1 cellular context compared by ENCODE assay signal in the genomic region with DNA sequence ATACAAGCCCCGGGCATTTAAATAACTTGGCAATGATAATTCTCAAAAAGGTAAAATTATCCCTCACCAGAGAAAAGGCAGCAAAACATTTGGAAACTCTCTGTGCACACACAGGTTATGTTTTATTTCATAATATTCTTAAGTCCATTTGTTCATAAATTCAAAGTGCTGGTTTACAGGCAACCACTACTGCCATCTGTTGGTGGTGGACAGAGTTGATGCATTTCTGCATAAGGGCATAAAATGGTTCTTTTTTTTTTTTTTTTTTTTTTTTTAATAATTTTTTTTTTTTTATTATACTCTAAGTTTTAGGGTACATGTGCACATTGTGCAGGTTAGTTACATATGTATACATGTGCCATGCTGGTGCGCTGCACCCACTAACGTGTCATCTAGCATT.
TF ChIP-seq lines count a peak whose summit lies in the region.

No MANE protein-coding gene starts in this region.

TF ChIP-seq in K562, 482 proteins besides CTCF, POLR2A, EP300 and RAD21 (continued from another document):
- TF ChIP-seq, protein P1, sequence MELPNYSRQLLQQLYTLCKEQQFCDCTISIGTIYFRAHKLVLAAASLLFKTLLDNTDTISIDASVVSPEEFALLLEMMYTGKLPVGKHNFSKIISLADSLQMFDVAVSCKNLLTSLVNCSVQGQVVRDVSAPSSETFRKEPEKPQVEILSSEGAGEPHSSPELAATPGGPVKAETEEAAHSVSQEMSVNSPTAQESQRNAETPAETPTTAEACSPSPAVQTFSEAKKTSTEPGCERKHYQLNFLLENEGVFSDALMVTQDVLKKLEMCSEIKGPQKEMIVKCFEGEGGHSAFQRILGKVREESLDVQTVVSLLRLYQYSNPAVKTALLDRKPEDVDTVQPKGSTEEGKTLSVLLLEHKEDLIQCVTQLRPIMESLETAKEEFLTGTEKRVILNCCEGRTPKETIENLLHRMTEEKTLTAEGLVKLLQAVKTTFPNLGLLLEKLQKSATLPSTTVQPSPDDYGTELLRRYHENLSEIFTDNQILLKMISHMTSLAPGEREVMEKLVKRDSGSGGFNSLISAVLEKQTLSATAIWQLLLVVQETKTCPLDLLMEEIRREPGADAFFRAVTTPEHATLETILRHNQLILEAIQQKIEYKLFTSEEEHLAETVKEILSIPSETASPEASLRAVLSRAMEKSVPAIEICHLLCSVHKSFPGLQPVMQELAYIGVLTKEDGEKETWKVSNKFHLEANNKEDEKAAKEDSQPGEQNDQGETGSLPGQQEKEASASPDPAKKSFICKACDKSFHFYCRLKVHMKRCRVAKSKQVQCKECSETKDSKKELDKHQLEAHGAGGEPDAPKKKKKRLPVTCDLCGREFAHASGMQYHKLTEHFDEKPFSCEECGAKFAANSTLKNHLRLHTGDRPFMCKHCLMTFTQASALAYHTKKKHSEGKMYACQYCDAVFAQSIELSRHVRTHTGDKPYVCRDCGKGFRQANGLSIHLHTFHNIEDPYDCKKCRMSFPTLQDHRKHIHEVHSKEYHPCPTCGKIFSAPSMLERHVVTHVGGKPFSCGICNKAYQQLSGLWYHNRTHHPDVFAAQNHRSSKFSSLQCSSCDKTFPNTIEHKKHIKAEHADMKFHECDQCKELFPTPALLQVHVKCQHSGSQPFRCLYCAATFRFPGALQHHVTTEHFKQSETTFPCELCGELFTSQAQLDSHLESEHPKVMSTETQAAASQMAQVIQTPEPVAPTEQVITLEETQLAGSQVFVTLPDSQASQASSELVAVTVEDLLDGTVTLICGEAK (IDR thresholded peaks at IDR 0.05), result peak; percentile 69
- TF ChIP-seq, protein P1 (CRISPR knock-in tag; IDR thresholded peaks at IDR 0.05), result no peak
- TF ChIP-seq CBX2 (IDR thresholded peaks at IDR 0.05; ENCODE audit: insufficient read depth, low read length, poor library complexity, severe bottlenecking) (no peak), ZNF384 (IDR thresholded peaks at IDR 0.05; ENCODE audit: low read depth, low read length) (peak; percentile 92), CBFB (CRISPR knock-in tag; IDR thresholded peaks at IDR 0.05) (no peak), MYNN (IDR thresholded peaks at IDR 0.05) (no peak), MYNN (CRISPR knock-in tag; IDR thresholded peaks at IDR 0.05) (no peak), KLF16 (IDR thresholded peaks at IDR 0.05) (0 out of 2 replicates have a peak, but pooled peaks have one; percentile 10), THRAP3 (IDR thresholded peaks at IDR 0.05; ENCODE audit: borderline replicate concordance) (no peak), ZEB2 (IDR thresholded peaks at IDR 0.05) (no peak), ZNF324 (CRISPR knock-in tag; IDR thresholded peaks at IDR 0.05) (no peak), PTRF (tag; IDR thresholded peaks at IDR 0.05) (no peak), GABPA (tag; conservative IDR thresholded peaks at IDR 0.05; ENCODE audit: low read depth) (no peak), ZNF57 (CRISPR knock-in tag; IDR thresholded peaks at IDR 0.05) (no peak), PTBP1 (IDR thresholded peaks at IDR 0.05; ENCODE audit: low read depth, low read length) (no peak), CBFA2T2 (conservative IDR thresholded peaks at IDR 0.05) (no peak), ZNF311 (CRISPR knock-in tag; IDR thresholded peaks at IDR 0.05) (no peak), TFAM (CRISPR knock-in tag; conservative IDR thresholded peaks at IDR 0.05) (no peak), SMAD4 (CRISPR knock-in tag; conservative IDR thresholded peaks at IDR 0.05) (no peak), PHTF2 (CRISPR knock-in tag; IDR thresholded peaks at IDR 0.05) (no peak), CBFA2T3 (IDR thresholded peaks at IDR 0.05) (no peak), MAFF (IDR thresholded peaks at IDR 0.05; ENCODE audit: low read length) (no peak), ATF7 (IDR thresholded peaks at IDR 0.05) (no peak)
- TF ChIP-seq, protein P2, sequence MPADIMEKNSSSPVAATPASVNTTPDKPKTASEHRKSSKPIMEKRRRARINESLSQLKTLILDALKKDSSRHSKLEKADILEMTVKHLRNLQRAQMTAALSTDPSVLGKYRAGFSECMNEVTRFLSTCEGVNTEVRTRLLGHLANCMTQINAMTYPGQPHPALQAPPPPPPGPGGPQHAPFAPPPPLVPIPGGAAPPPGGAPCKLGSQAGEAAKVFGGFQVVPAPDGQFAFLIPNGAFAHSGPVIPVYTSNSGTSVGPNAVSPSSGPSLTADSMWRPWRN (IDR thresholded peaks at IDR 0.05; ENCODE audit: low read depth), result no peak
- TF ChIP-seq, protein P3, sequence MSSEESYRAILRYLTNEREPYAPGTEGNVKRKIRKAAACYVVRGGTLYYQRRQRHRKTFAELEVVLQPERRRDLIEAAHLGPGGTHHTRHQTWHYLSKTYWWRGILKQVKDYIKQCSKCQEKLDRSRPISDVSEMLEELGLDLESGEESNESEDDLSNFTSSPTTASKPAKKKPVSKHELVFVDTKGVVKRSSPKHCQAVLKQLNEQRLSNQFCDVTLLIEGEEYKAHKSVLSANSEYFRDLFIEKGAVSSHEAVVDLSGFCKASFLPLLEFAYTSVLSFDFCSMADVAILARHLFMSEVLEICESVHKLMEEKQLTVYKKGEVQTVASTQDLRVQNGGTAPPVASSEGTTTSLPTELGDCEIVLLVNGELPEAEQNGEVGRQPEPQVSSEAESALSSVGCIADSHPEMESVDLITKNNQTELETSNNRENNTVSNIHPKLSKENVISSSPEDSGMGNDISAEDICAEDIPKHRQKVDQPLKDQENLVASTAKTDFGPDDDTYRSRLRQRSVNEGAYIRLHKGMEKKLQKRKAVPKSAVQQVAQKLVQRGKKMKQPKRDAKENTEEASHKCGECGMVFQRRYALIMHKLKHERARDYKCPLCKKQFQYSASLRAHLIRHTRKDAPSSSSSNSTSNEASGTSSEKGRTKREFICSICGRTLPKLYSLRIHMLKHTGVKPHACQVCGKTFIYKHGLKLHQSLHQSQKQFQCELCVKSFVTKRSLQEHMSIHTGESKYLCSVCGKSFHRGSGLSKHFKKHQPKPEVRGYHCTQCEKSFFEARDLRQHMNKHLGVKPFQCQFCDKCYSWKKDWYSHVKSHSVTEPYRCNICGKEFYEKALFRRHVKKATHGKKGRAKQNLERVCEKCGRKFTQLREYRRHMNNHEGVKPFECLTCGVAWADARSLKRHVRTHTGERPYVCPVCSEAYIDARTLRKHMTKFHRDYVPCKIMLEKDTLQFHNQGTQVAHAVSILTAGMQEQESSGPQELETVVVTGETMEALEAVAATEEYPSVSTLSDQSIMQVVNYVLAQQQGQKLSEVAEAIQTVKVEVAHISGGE (CRISPR knock-in tag; IDR thresholded peaks at IDR 0.05), result no peak
- TF ChIP-seq, protein P4, sequence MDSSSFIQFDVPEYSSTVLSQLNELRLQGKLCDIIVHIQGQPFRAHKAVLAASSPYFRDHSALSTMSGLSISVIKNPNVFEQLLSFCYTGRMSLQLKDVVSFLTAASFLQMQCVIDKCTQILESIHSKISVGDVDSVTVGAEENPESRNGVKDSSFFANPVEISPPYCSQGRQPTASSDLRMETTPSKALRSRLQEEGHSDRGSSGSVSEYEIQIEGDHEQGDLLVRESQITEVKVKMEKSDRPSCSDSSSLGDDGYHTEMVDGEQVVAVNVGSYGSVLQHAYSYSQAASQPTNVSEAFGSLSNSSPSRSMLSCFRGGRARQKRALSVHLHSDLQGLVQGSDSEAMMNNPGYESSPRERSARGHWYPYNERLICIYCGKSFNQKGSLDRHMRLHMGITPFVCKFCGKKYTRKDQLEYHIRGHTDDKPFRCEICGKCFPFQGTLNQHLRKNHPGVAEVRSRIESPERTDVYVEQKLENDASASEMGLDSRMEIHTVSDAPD (CRISPR knock-in tag; IDR thresholded peaks at IDR 0.05), result no peak
- TF ChIP-seq, protein P5, sequence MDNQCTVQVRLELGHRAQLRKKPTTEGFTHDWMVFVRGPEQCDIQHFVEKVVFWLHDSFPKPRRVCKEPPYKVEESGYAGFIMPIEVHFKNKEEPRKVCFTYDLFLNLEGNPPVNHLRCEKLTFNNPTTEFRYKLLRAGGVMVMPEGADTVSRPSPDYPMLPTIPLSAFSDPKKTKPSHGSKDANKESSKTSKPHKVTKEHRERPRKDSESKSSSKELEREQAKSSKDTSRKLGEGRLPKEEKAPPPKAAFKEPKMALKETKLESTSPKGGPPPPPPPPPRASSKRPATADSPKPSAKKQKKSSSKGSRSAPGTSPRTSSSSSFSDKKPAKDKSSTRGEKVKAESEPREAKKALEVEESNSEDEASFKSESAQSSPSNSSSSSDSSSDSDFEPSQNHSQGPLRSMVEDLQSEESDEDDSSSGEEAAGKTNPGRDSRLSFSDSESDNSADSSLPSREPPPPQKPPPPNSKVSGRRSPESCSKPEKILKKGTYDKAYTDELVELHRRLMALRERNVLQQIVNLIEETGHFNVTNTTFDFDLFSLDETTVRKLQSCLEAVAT (IDR thresholded peaks at IDR 0.05), result no peak
- TF ChIP-seq, protein P6, sequence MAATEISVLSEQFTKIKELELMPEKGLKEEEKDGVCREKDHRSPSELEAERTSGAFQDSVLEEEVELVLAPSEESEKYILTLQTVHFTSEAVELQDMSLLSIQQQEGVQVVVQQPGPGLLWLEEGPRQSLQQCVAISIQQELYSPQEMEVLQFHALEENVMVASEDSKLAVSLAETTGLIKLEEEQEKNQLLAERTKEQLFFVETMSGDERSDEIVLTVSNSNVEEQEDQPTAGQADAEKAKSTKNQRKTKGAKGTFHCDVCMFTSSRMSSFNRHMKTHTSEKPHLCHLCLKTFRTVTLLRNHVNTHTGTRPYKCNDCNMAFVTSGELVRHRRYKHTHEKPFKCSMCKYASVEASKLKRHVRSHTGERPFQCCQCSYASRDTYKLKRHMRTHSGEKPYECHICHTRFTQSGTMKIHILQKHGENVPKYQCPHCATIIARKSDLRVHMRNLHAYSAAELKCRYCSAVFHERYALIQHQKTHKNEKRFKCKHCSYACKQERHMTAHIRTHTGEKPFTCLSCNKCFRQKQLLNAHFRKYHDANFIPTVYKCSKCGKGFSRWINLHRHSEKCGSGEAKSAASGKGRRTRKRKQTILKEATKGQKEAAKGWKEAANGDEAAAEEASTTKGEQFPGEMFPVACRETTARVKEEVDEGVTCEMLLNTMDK (IDR thresholded peaks at IDR 0.05; ENCODE audit: borderline replicate concordance, insufficient read depth, low read depth, low read length, poor library complexity, severe bottlenecking), result no peak
- TF ChIP-seq, protein P7, sequence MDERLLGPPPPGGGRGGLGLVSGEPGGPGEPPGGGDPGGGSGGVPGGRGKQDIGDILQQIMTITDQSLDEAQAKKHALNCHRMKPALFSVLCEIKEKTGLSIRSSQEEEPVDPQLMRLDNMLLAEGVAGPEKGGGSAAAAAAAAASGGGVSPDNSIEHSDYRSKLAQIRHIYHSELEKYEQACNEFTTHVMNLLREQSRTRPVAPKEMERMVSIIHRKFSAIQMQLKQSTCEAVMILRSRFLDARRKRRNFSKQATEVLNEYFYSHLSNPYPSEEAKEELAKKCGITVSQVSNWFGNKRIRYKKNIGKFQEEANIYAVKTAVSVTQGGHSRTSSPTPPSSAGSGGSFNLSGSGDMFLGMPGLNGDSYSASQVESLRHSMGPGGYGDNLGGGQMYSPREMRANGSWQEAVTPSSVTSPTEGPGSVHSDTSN (CRISPR knock-in tag; IDR thresholded peaks at IDR 0.05; ENCODE audit: low read depth), result no peak
- TF ChIP-seq, protein P7 (tag; conservative IDR thresholded peaks at IDR 0.05; ENCODE audit: low read depth), result no peak
- TF ChIP-seq, protein P8, sequence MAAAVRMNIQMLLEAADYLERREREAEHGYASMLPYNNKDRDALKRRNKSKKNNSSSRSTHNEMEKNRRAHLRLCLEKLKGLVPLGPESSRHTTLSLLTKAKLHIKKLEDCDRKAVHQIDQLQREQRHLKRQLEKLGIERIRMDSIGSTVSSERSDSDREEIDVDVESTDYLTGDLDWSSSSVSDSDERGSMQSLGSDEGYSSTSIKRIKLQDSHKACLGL (CRISPR knock-in tag; IDR thresholded peaks at IDR 0.05; ENCODE audit: borderline replicate concordance, poor library complexity, severe bottlenecking), result no peak
- TF ChIP-seq, protein P9, sequence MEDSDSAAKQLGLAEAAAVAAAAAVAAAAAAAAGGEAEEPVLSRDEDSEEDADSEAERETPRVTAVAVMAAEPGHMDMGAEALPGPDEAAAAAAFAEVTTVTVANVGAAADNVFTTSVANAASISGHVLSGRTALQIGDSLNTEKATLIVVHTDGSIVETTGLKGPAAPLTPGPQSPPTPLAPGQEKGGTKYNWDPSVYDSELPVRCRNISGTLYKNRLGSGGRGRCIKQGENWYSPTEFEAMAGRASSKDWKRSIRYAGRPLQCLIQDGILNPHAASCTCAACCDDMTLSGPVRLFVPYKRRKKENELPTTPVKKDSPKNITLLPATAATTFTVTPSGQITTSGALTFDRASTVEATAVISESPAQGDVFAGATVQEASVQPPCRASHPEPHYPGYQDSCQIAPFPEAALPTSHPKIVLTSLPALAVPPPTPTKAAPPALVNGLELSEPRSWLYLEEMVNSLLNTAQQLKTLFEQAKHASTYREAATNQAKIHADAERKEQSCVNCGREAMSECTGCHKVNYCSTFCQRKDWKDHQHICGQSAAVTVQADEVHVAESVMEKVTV (CRISPR knock-in tag; IDR thresholded peaks at IDR 0.05), result 0 out of 2 replicates have a peak, but pooled peaks have one; percentile 20
TF ChIP-seq in K562: peak in this region for 5.
